In genomic region chr13:46286972-46287371, GRCh38 we compare ENCODE assay signal across 16 cellular contexts.
DNase-seq lines count a peak whose midpoint lies in the region; ATAC-seq, FAIRE-seq and TF ChIP-seq lines count a peak whose summit lies in the region.
"Had no signal": no experiment of that assay in that cellular context is flagged by ENCODE, and none has a peak within 500 bp of the region (broad histone marks: within the 10 kb centered on the region; RNA-seq: fewer than 3 reads in every experiment).

No MANE protein-coding gene starts in this region.

- H4K20me1 ChIP-seq in GM23338 (replicated peaks; ENCODE audit: insufficient read depth) = no peaks in the 10 kb centered on the region
- H4K20me1 ChIP-seq in H1 (replicated peaks in 1 of 2; ENCODE audit: control insufficient read depth in 1 of 2, insufficient read depth in 2 of 2, low read length in 2 of 2) = no peaks in the 10 kb centered on the region
- H4K20me1 ChIP-seq in neural progenitor cell (ENCODE audit: low read depth) = no peaks in the 10 kb centered on the region
- H4K20me1 ChIP-seq: BLaER1 treated with 17β-estradiol and CSF1 and Interleukin-3, amounts not matched to agents 10 nM and 100 nM had no signal

- H3K79me1 ChIP-seq in H1 (ENCODE audit: low read depth, low read length) = no peaks in the 10 kb centered on the region

- H3K27me3 ChIP-seq in GM23338 (ENCODE audit: insufficient read depth) (no peaks in the 10 kb centered on the region), H1 (replicated peaks in 1 of 4; ENCODE audit: control insufficient read depth in 3 of 4, extremely low read depth in 1 of 4, insufficient read depth in 3 of 4, low read length in 3 of 4) (no peaks in the 10 kb centered on the region), neural progenitor cell (no peaks in the 10 kb centered on the region), breast epithelium (no peaks in the 10 kb centered on the region)
- H3K27me3 ChIP-seq: BLaER1 treated with 17β-estradiol and CSF1 and Interleukin-3, amounts not matched to agents 10 nM and 100 nM had no signal

- no peak overlapping the region for H3K4ac ChIP-seq in H1 (replicated peaks; ENCODE audit: insufficient read length, low read depth, low read length)

- no peaks in the 10 kb centered on the region for H3K23me2 ChIP-seq in H1 (ENCODE audit: low read depth, low read length)

- H3K79me2 ChIP-seq in GM23338 (replicated peaks; ENCODE audit: insufficient read depth) (no peaks in the 10 kb centered on the region), H1 (ENCODE audit: control insufficient read depth in 1 of 2, insufficient read depth in 2 of 2, low read length in 2 of 2) (no peaks in the 10 kb centered on the region), neural progenitor cell (ENCODE audit: low read depth) (no peaks in the 10 kb centered on the region)

- 0 out of 2 replicates have a peak, but pooled peaks cover 4% of the 10 kb centered on the region for H3K4me1 ChIP-seq in GM23338 (ENCODE audit: insufficient read depth)
- no peaks in the 10 kb centered on the region for H3K4me1 ChIP-seq in H1 (replicated peaks in 1 of 4; ENCODE audit: control insufficient read depth in 3 of 4, insufficient read depth in 4 of 4, low read length in 3 of 4)
- H3K4me1 ChIP-seq in neural progenitor cell = no peaks in the 10 kb centered on the region
- H3K4me1 ChIP-seq in breast epithelium = no peaks in the 10 kb centered on the region

- H3K9ac ChIP-seq in SK-N-MC (ENCODE audit: insufficient read length) (peak overlapping the region; percentile 17), H1 (replicated peaks in 1 of 4; ENCODE audit: extremely low read depth in 1 of 4, low read depth in 3 of 4, low read length in 3 of 4) (no peak overlapping the region), neural progenitor cell (no peak overlapping the region)
- H3K9ac ChIP-seq: BLaER1 treated with 17β-estradiol and CSF1 and Interleukin-3, amounts not matched to agents 10 nM and 100 nM had no signal

- CTCF ChIA-PET in H1 (lab: Charles Lee; ENCODE audit: partially characterized antibody) = no interaction called here

- 94% methylated on average over 1 of the region's 1 CpG; no CpG with 5 or more reads in 1 of the 2 experiments for WGBS in H1 (ENCODE audit: extremely low coverage in 1 of 2, insufficient coverage in 1 of 2, insufficient read length in 1 of 2, insufficient replicate concordance in 2 of 2, low coverage in 1 of 2, low lambda C conversion rate in 2 of 2, missing lambda C conversion rate in 1 of 2), 2 experiments

- H3K36me3 ChIP-seq in GM23338 (ENCODE audit: insufficient read depth) (no peaks in the 10 kb centered on the region), SK-N-MC (ENCODE audit: insufficient read depth, low read length) (no peaks in the 10 kb centered on the region), H1 (ENCODE audit: control insufficient read depth in 2 of 4, insufficient read depth in 4 of 4, low read length in 3 of 4) (no peaks in the 10 kb centered on the region), neural progenitor cell (no peaks in the 10 kb centered on the region), breast epithelium (no peaks in the 10 kb centered on the region)
- H3K36me3 ChIP-seq: BLaER1 treated with 17β-estradiol and CSF1 and Interleukin-3, amounts not matched to agents 10 nM and 100 nM had no signal

- H3K27ac ChIP-seq in GM23338 (ENCODE audit: low read depth) (no peak overlapping the region), SK-N-MC (peak overlapping the region; percentile 80), H1 (ENCODE audit: low read depth, low read length) (no peak overlapping the region), neural progenitor cell (no peak overlapping the region), breast epithelium (no peak overlapping the region)
- H3K27ac ChIP-seq: BLaER1 treated with 17β-estradiol and CSF1 and Interleukin-3, amounts not matched to agents 10 nM and 100 nM had no signal

- H2AFZ ChIP-seq in GM23338 (peak overlapping the region; percentile 33), H1 (ENCODE audit: low read length) (no peak overlapping the region), neural progenitor cell (replicated peaks) (peak overlapping the region; percentile 13)

- no peaks in the 10 kb centered on the region for H3K9me2 ChIP-seq in GM23338 (ENCODE audit: insufficient read depth)

- no peak for FAIRE-seq in H1 (lab: Jason Lieb, UNC)
- FAIRE-seq: HepG2 had no signal

- H3F3A ChIP-seq in GM23338 (replicated peaks; ENCODE audit: low read depth) (no peaks in the 10 kb centered on the region), neural progenitor cell (ENCODE audit: low read depth) (no peaks in the 10 kb centered on the region)

- no peak overlapping the region for H3K4me3 Mint-ChIP-seq in GM23338
- H3K4me3 Mint-ChIP-seq in neural progenitor cell = no peak overlapping the region
- H3K4me3 Mint-ChIP-seq: B cell; CD8-positive, alpha-beta T cell; H9 had no signal

- no peak overlapping the region for H2BK20ac ChIP-seq in H1 (ENCODE audit: low read length)

- POLR2A ChIA-PET in H1 (lab: Charles Lee; ENCODE audit: partially characterized antibody) = no interaction called here

- H3K9me3 ChIP-seq in SK-N-MC (ENCODE audit: low read depth, low read length) = no peaks in the 10 kb centered on the region
- no peaks in the 10 kb centered on the region for H3K9me3 ChIP-seq in H1 (ENCODE audit: insufficient read depth in 2 of 2, low read depth in 1 of 2, low read length in 1 of 2)
- H3K9me3 ChIP-seq in neural progenitor cell (ENCODE audit: low read depth) = no peaks in the 10 kb centered on the region
- no peaks in the 10 kb centered on the region for H3K9me3 ChIP-seq in breast epithelium
- H3K9me3 ChIP-seq: BLaER1 treated with 17β-estradiol and CSF1 and Interleukin-3, amounts not matched to agents 10 nM and 100 nM had no signal

- TF ChIP-seq EP300 in H1 (IDR thresholded peaks at IDR 0.05; ENCODE audit: borderline replicate concordance in 1 of 2, low read depth in 2 of 2, low read length in 2 of 2) = no peak

- no peak overlapping the region for H2BK5ac ChIP-seq in H1 (ENCODE audit: low read depth, low read length)

- H3K27me3 Mint-ChIP-seq in GM23338 (ENCODE audit: insufficient read depth, low read depth, poor library complexity) (peaks cover 2% of the 10 kb centered on the region), neural progenitor cell (ENCODE audit: insufficient read depth, low read depth) (peaks cover 3% of the 10 kb centered on the region)
- H3K27me3 Mint-ChIP-seq: B cell had no signal

- peaks cover 6% of the 10 kb centered on the region for H3K4me1 Mint-ChIP-seq in GM23338
- peaks cover 3% of the 10 kb centered on the region for H3K4me1 Mint-ChIP-seq in neural progenitor cell
- H3K4me1 Mint-ChIP-seq: B cell had no signal

- no peak overlapping the region for H3K23ac ChIP-seq in H1 (ENCODE audit: insufficient read length)

- TF ChIP-seq CTCF in GM23338 (conservative IDR thresholded peaks at IDR 0.05; ENCODE audit: low read depth in 2 of 2) (no peak), H1 (IDR thresholded peaks at IDR 0.05; ENCODE audit: control extremely low read depth in 1 of 3, insufficient read depth in 1 of 3, low read depth in 1 of 3, low read length in 3 of 3) (no peak), neural progenitor cell (IDR thresholded peaks at IDR 0.05) (no peak), breast epithelium (IDR thresholded peaks at IDR 0.05) (no peak)

- H3K36me3 Mint-ChIP-seq in GM23338 (ENCODE audit: low read depth) (no peaks in the 10 kb centered on the region), neural progenitor cell (no peaks in the 10 kb centered on the region)
- H3K36me3 Mint-ChIP-seq: CD8-positive, alpha-beta T cell had no signal

- peak; percentile 65 for ATAC-seq in GM23338
- ATAC-seq: CD8-positive, alpha-beta T cell; HepG2 had no signal

- H4K5ac ChIP-seq in H1 (ENCODE audit: insufficient read length, low read depth, low read length) = no peak overlapping the region

- intact Hi-C loops in head of caudate nucleus (cut with DNase I) (no loop called here), breast epithelium (cut with DNase I; ENCODE audit: low total_unique reads) (no loop called here)

- no peak overlapping the region for H3K4me2 ChIP-seq in GM23338
- H3K4me2 ChIP-seq in H1 (ENCODE audit: insufficient read depth in 1 of 2, low read depth in 2 of 2, low read length in 2 of 2) = no peak overlapping the region
- no peak overlapping the region for H3K4me2 ChIP-seq in neural progenitor cell
- H3K4me2 ChIP-seq: BLaER1 treated with 17β-estradiol and CSF1 and Interleukin-3, amounts not matched to agents 10 nM and 100 nM had no signal

- no peak overlapping the region for H3K27ac Mint-ChIP-seq in GM23338
- no peak overlapping the region for H3K27ac Mint-ChIP-seq in neural progenitor cell
- H3K27ac Mint-ChIP-seq: B cell; CD8-positive, alpha-beta T cell; H9 had no signal

- H3K9me3 Mint-ChIP-seq in GM23338 (no peaks in the 10 kb centered on the region), neural progenitor cell (no peaks in the 10 kb centered on the region)
- H3K9me3 Mint-ChIP-seq: CD8-positive, alpha-beta T cell; H9 had no signal

- DNase-seq in GM23338 (ENCODE audit: low spot score) (peak; percentile 17), SK-N-MC (ENCODE audit: low read depth, low spot score) (no peak), H1 (ENCODE audit: low read depth in 1 of 2, low spot score in 2 of 2) (no peak), neural progenitor cell (ENCODE audit: low spot score) (no peak), anterior cingulate cortex (lab: John Stamatoyannopoulos, UW) (no peak), head of caudate nucleus (no peak), breast epithelium (ENCODE audit: low spot score in 2 of 2) (no peak)
- DNase-seq: Calu3; CD8-positive, alpha-beta T cell; DMS79 treated with DMSO at 0.1 percent for 48 hours; GF-D8; GOT3; H9 had no signal

- no peak overlapping the region for H4K91ac ChIP-seq in H1 (replicated peaks; ENCODE audit: insufficient read length, low read length)

- H3K4me3 ChIP-seq in GM23338 (no peak overlapping the region), SK-N-MC (no peak overlapping the region), H1 (ENCODE audit: extremely low read depth in 1 of 4, insufficient read depth in 2 of 4, low read depth in 3 of 4, low read length in 4 of 4) (no peak overlapping the region), neural progenitor cell (no peak overlapping the region), breast epithelium (no peak overlapping the region)
- H3K4me3 ChIP-seq: BLaER1 treated with 17β-estradiol and CSF1 and Interleukin-3, amounts not matched to agents 10 nM and 100 nM had no signal

- TF ChIP-seq POLR2A in H1 (IDR thresholded peaks at IDR 0.05; ENCODE audit: control extremely low read depth in 1 of 2, low read depth in 2 of 2, low read length in 2 of 2) (no peak), breast epithelium (IDR thresholded peaks at IDR 0.05) (no peak)

- H3K14ac ChIP-seq in H1 (ENCODE audit: insufficient read length) = no peak overlapping the region

- no peak overlapping the region for H2BK15ac ChIP-seq in H1 (ENCODE audit: low read length)

- TF ChIP-seq RAD21 in H1 (IDR thresholded peaks at IDR 0.05 in 1 of 2, conservative IDR thresholded peaks at IDR 0.05 in 1 of 2; ENCODE audit: low read depth in 2 of 2, low read length in 2 of 2) = no peak

- H2BK12ac ChIP-seq in H1 (ENCODE audit: low read depth, low read length) = no peak overlapping the region

- no peak overlapping the region for H3K56ac ChIP-seq in H1 (replicated peaks; ENCODE audit: insufficient read length, low read depth, low read length)

- no peak overlapping the region for H2AK5ac ChIP-seq in H1 (ENCODE audit: low read depth, low read length)

- 0 out of 2 replicates have a peak overlapping the region, but pooled peaks have one; percentile 21 for H3K18ac ChIP-seq in H1 (ENCODE audit: extremely low read depth, low read length)

- no peak overlapping the region for H4K8ac ChIP-seq in H1 (ENCODE audit: extremely low read depth, insufficient read depth, low read length)

- H2BK120ac ChIP-seq in H1 (replicated peaks; ENCODE audit: low read depth, low read length) = no peak overlapping the region
